Comparison of ENCODE assay signal across 13 cellular contexts in genomic region chr15:79680721-79681120, GRCh38.
DNase-seq lines count a peak whose midpoint lies in the region; ATAC-seq and TF ChIP-seq lines count a peak whose summit lies in the region.
"Had no signal": no experiment of that assay in that cellular context is flagged by ENCODE, and none has a peak within 500 bp of the region (broad histone marks: within the 10 kb centered on the region; RNA-seq: fewer than 3 reads in every experiment).

No MANE protein-coding gene starts in this region.

- peak overlapping the region; percentile 52 for H3K27ac ChIP-seq in AG04450 (ENCODE audit: low read depth, low read length)
- no peak overlapping the region for H3K27ac ChIP-seq in GM23338 (ENCODE audit: low read depth)

- no peak overlapping the region for H3K27ac Mint-ChIP-seq in GM23338
- H3K27ac Mint-ChIP-seq in progenitor cell of endocrine pancreas: no peak overlapping the region
- H3K27ac Mint-ChIP-seq: CD8-positive, alpha-beta T cell had no signal

- no peak overlapping the region for H3K4me2 ChIP-seq in GM23338

- H3K4me1 ChIP-seq in GM23338 (ENCODE audit: insufficient read depth): peaks cover 11% of the 10 kb centered on the region; the same call in 1 of the 2 replicates

- H3K27me3 ChIP-seq in AG04450 (ENCODE audit: control insufficient read depth, insufficient read depth, low read length) (no peaks in the 10 kb centered on the region), GM23338 (ENCODE audit: insufficient read depth) (no peaks in the 10 kb centered on the region)

- DNase-seq in AG04450 (ENCODE audit: low read depth, low spot score) (peak; percentile 46), GM23338 (ENCODE audit: low spot score) (peak; percentile 36), glomerular endothelial cell (ENCODE audit: extremely low read depth, low read depth, low spot score) (peak; percentile 31), cerebellar nuclear complex (lab: John Stamatoyannopoulos, UW) (no peak), progenitor cell of endocrine pancreas (ENCODE audit: low spot score, unreplicated experiment) (no peak)
- no peak for DNase-seq in activated CD4-positive, CD25-positive, alpha-beta regulatory T cell (lab: John Stamatoyannopoulos, UW)
- DNase-seq in stimulated activated CD4-positive, alpha-beta T cell treated with anti-CD3 and anti-CD28 coated beads, Interleukin-2, amount 100 ng/mL, for 48 hours: no peak
- DNase-seq: activated gamma-delta T cell treated with Interleukin-2 at 50 U/mL for 16 hours; CD8-positive, alpha-beta T cell; glutamatergic neuron; NCI-H2171 treated with DMSO at 0.1 percent for 48 hours; occipital lobe had no signal

- CTCF ChIA-PET in AG04450 (lab: Charles Lee): interaction anchor here (0.6 kb wide), 1 partner anchor 173 kb away, joined by 3 read pairs; no protein-coding TSS in a partner anchor

- H3F3A ChIP-seq in GM23338 (replicated peaks; ENCODE audit: low read depth): no peaks in the 10 kb centered on the region

- no peaks in the 10 kb centered on the region for H4K20me1 ChIP-seq in GM23338 (replicated peaks; ENCODE audit: insufficient read depth)

- ATAC-seq in GM23338 (peak; percentile 86), SK-N-SH treated with all-trans-retinoic acid at 6 μM for 48 hours (peak; percentile 62)
- ATAC-seq: CD8-positive, alpha-beta T cell had no signal

- no peaks in the 10 kb centered on the region for H3K36me3 ChIP-seq in GM23338 (ENCODE audit: insufficient read depth)

- H3K9me2 ChIP-seq in GM23338 (ENCODE audit: insufficient read depth): no peaks in the 10 kb centered on the region

- H3K9me3 Mint-ChIP-seq in GM23338 (no peaks in the 10 kb centered on the region; the same call in 2 of the 3 replicates), progenitor cell of endocrine pancreas (ENCODE audit: low read depth) (no peaks in the 10 kb centered on the region)
- H3K9me3 Mint-ChIP-seq: CD8-positive, alpha-beta T cell had no signal

- no peak overlapping the region for H3K4me3 Mint-ChIP-seq in GM23338
- H3K4me3 Mint-ChIP-seq in progenitor cell of endocrine pancreas (ENCODE audit: low read depth): no peak overlapping the region
- H3K4me3 Mint-ChIP-seq: CD8-positive, alpha-beta T cell had no signal

- H3K27me3 Mint-ChIP-seq in GM23338 (ENCODE audit: insufficient read depth, low read depth, poor library complexity): peaks cover 5% of the 10 kb centered on the region
- H3K27me3 Mint-ChIP-seq in progenitor cell of endocrine pancreas: no peaks in the 10 kb centered on the region

- no peak overlapping the region for H2AFZ ChIP-seq in GM23338

- H3K4me1 Mint-ChIP-seq in GM23338: peaks cover 28% of the 10 kb centered on the region
- H3K4me1 Mint-ChIP-seq in progenitor cell of endocrine pancreas (ENCODE audit: low read depth): no peaks in the 10 kb centered on the region

- H3K36me3 Mint-ChIP-seq in GM23338 (ENCODE audit: low read depth): no peaks in the 10 kb centered on the region
- H3K36me3 Mint-ChIP-seq in progenitor cell of endocrine pancreas (ENCODE audit: insufficient read depth): no peaks in the 10 kb centered on the region
- H3K36me3 Mint-ChIP-seq: CD8-positive, alpha-beta T cell had no signal

- H3K9me3 ChIP-seq in AG04450 (ENCODE audit: control insufficient read depth, insufficient read depth, low read length): no peaks in the 10 kb centered on the region

- H3K4me3 ChIP-seq in AG04450 (ENCODE audit: low read depth, low read length) (no peak overlapping the region), GM23338 (no peak overlapping the region)

- H3K79me2 ChIP-seq in GM23338 (replicated peaks; ENCODE audit: insufficient read depth): no peaks in the 10 kb centered on the region

- POLR2A ChIA-PET in AG04450 (lab: Yijun Ruan, JAX): no interaction called here

- no peak for TF ChIP-seq CTCF in AG04450 (IDR thresholded peaks at IDR 0.05; ENCODE audit: low read depth, low read length)
- no peak for TF ChIP-seq CTCF in GM23338 (conservative IDR thresholded peaks at IDR 0.05; ENCODE audit: low read depth in 2 of 2)
- no peak for TF ChIP-seq CTCF in progenitor cell of endocrine pancreas (IDR thresholded peaks at IDR 0.05; ENCODE audit: unreplicated experiment)

TF ChIP-seq in GM23338, 12 proteins besides CTCF, POLR2A, EP300 and RAD21 (continues in another document):
- TF ChIP-seq POLR2AphosphoS5 (IDR thresholded peaks at IDR 0.05; ENCODE audit: low read depth): no peak
- TF ChIP-seq ZNF331 (CRISPR knock-in tag; IDR thresholded peaks at IDR 0.05; ENCODE audit: low read depth): no peak
- no peak for TF ChIP-seq ZNF114 (CRISPR knock-in tag; IDR thresholded peaks at IDR 0.05)
- TF ChIP-seq, protein P1, sequence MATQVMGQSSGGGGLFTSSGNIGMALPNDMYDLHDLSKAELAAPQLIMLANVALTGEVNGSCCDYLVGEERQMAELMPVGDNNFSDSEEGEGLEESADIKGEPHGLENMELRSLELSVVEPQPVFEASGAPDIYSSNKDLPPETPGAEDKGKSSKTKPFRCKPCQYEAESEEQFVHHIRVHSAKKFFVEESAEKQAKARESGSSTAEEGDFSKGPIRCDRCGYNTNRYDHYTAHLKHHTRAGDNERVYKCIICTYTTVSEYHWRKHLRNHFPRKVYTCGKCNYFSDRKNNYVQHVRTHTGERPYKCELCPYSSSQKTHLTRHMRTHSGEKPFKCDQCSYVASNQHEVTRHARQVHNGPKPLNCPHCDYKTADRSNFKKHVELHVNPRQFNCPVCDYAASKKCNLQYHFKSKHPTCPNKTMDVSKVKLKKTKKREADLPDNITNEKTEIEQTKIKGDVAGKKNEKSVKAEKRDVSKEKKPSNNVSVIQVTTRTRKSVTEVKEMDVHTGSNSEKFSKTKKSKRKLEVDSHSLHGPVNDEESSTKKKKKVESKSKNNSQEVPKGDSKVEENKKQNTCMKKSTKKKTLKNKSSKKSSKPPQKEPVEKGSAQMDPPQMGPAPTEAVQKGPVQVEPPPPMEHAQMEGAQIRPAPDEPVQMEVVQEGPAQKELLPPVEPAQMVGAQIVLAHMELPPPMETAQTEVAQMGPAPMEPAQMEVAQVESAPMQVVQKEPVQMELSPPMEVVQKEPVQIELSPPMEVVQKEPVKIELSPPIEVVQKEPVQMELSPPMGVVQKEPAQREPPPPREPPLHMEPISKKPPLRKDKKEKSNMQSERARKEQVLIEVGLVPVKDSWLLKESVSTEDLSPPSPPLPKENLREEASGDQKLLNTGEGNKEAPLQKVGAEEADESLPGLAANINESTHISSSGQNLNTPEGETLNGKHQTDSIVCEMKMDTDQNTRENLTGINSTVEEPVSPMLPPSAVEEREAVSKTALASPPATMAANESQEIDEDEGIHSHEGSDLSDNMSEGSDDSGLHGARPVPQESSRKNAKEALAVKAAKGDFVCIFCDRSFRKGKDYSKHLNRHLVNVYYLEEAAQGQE (IDR thresholded peaks at IDR 0.05; ENCODE audit: unreplicated experiment): no peak

TF ChIP-seq in SK-N-SH treated with all-trans-retinoic acid at 6 μM for 48 hours, 23 proteins besides CTCF, POLR2A, EP300 and RAD21:
- TF ChIP-seq TCF4 (CRISPR knock-in tag; IDR thresholded peaks at IDR 0.05; ENCODE audit: borderline replicate concordance): no peak
- no peak for TF ChIP-seq TOX (CRISPR knock-in tag; IDR thresholded peaks at IDR 0.05; ENCODE audit: borderline replicate concordance)
- no peak for TF ChIP-seq SNAI2 (CRISPR knock-in tag; IDR thresholded peaks at IDR 0.05)
- no peak for TF ChIP-seq TSHZ2 (CRISPR knock-in tag; IDR thresholded peaks at IDR 0.05)
- TF ChIP-seq RARB (CRISPR knock-in tag; IDR thresholded peaks at IDR 0.05): no peak

Comparison
In these comparisons a context has a peak if more than half of its experiments do, and no peak if none do; other contexts are left out.
1. DNase-seq: peak in AG04450 (single experiment), GM23338 (single experiment) and glomerular endothelial cell (single experiment); none in activated CD4-positive, CD25-positive, alpha-beta regulatory T cell (0 of 4), cerebellar nuclear complex (0 of 2), stimulated activated CD4-positive, alpha-beta T cell treated with anti-CD3 and anti-CD28 coated beads, Interleukin-2, amount 100 ng/mL, for 48 hours (0 of 2) and progenitor cell of endocrine pancreas (single experiment).